Comparison of ENCODE assay signal across 10 cellular contexts in genomic region chr3:185402561-185402960, GRCh38. TPM values are rescaled to one million over a fixed set of nuclear protein-coding genes. Genes with fewer than 3 reads are reported as not detected.
DNase-seq lines count a peak whose midpoint lies in the region; ATAC-seq, FAIRE-seq and TF ChIP-seq lines count a peak whose summit lies in the region.
"Had no signal": no experiment of that assay in that cellular context is flagged by ENCODE, and none has a peak within 500 bp of the region (broad histone marks: within the 10 kb centered on the region; RNA-seq: fewer than 3 reads in every experiment).

No MANE protein-coding gene starts in this region.

- no peak overlapping the region for H3K4me3 Mint-ChIP-seq in astrocyte (ENCODE audit: unreplicated experiment)
- H3K4me3 Mint-ChIP-seq: CD4-positive, alpha-beta memory T cell had no signal

- no peak overlapping the region for H3K14ac ChIP-seq in mesenchymal stem cell (ENCODE audit: low read length in 2 of 2)

- H3K9me3 Mint-ChIP-seq in astrocyte (ENCODE audit: unreplicated experiment): no peaks in the 10 kb centered on the region
- H3K9me3 Mint-ChIP-seq: CD4-positive, alpha-beta memory T cell had no signal

- H3K36me3 Mint-ChIP-seq in astrocyte (ENCODE audit: low read depth, unreplicated experiment): no peaks in the 10 kb centered on the region
- H3K36me3 Mint-ChIP-seq: CD4-positive, alpha-beta memory T cell had no signal

- no peak overlapping the region for H3K9ac ChIP-seq in astrocyte (ENCODE audit: low read length)
- H3K9ac ChIP-seq in mesenchymal stem cell (ENCODE audit: low read length): peak overlapping the region; percentile 47
- H3K9ac ChIP-seq: parathyroid adenoma had no signal

- no peak overlapping the region for H2BK12ac ChIP-seq in mesenchymal stem cell (ENCODE audit: low read length in 2 of 2)

- CTCF ChIA-PET in GM10248 (lab: Yijun Ruan, JAX): interaction anchor here (0.8 to 1.3 kb wide), 2 partner anchors 10 to 21 kb away, joined by 3 to 4 read pairs; no protein-coding TSS in a partner anchor

- POLR2A ChIA-PET in GM10248 (lab: Yijun Ruan, JAX): no interaction called here

- H3K4me1 ChIP-seq in astrocyte (ENCODE audit: insufficient read depth, low read length) (no peaks in the 10 kb centered on the region), mesenchymal stem cell (ENCODE audit: control insufficient read depth, insufficient read depth, low read depth, low read length) (peaks cover 3% of the 10 kb centered on the region)

- no peak overlapping the region for H2AK5ac ChIP-seq in mesenchymal stem cell (ENCODE audit: low read length, severe bottlenecking)

- no peaks in the 10 kb centered on the region for H3K36me3 ChIP-seq in astrocyte (ENCODE audit: insufficient read depth, low read length)
- H3K36me3 ChIP-seq in mesenchymal stem cell (ENCODE audit: control insufficient read depth in 1 of 2, insufficient read depth in 2 of 2, low read depth in 1 of 2, low read length in 2 of 2): no peaks in the 10 kb centered on the region

- H3K4ac ChIP-seq in mesenchymal stem cell (ENCODE audit: low read depth in 1 of 2, low read length in 2 of 2): no peak overlapping the region

- H3K4me1 Mint-ChIP-seq in astrocyte (ENCODE audit: low read depth, unreplicated experiment): no peaks in the 10 kb centered on the region
- H3K4me1 Mint-ChIP-seq: CD4-positive, alpha-beta memory T cell had no signal

- no peaks in the 10 kb centered on the region for H3K27me3 Mint-ChIP-seq in astrocyte (ENCODE audit: low read depth, unreplicated experiment)

- no peak overlapping the region for H3K27ac Mint-ChIP-seq in astrocyte (ENCODE audit: unreplicated experiment)
- H3K27ac Mint-ChIP-seq: CD4-positive, alpha-beta memory T cell had no signal

- no peak overlapping the region for H4K8ac ChIP-seq in mesenchymal stem cell (ENCODE audit: low read length)

- H2BK120ac ChIP-seq in mesenchymal stem cell (ENCODE audit: low read depth, low read length): no peak overlapping the region

- no peak for ATAC-seq in left colon
- ATAC-seq in GM21717 (IDR thresholded peaks at IDR 0.05; ENCODE audit: unreplicated experiment): no peak

- DNase-seq in DMS 273 (lab: John Stamatoyannopoulos, UW; ENCODE audit: unreplicated experiment) (peak; percentile 99), NCI-H2081 treated with DMSO at 0.1 percent for 48 hours (lab: John Stamatoyannopoulos, UW) (peak; percentile 94), astrocyte (ENCODE audit: low read depth) (peak; percentile 60), mesenchymal stem cell (no peak), left colon (no peak), GM10248 (ENCODE audit: extremely low spot score) (no peak)
- DNase-seq in stimulated activated CD4-positive, alpha-beta T cell treated with anti-CD3 and anti-CD28 coated beads, Interleukin-15, amount 100 ng/mL, for 24 hours: no peak
- DNase-seq: CD4-positive, alpha-beta memory T cell had no signal

- H4K91ac ChIP-seq in mesenchymal stem cell (ENCODE audit: low read length): no peak overlapping the region

- peaks cover 5% of the 10 kb centered on the region for H3K79me1 ChIP-seq in mesenchymal stem cell (replicated peaks; ENCODE audit: low read length, poor library complexity, severe bottlenecking)

- no peak overlapping the region for H3K23ac ChIP-seq in mesenchymal stem cell (ENCODE audit: low read length in 2 of 2)

- H3K79me2 ChIP-seq in astrocyte (ENCODE audit: insufficient read depth, low read length): no peaks in the 10 kb centered on the region

- no peaks in the 10 kb centered on the region for H3K9me3 ChIP-seq in astrocyte (ENCODE audit: insufficient read depth, low read depth, low read length)
- no peaks in the 10 kb centered on the region for H3K9me3 ChIP-seq in mesenchymal stem cell (ENCODE audit: control insufficient read depth, low read length)

- H2AFZ ChIP-seq in astrocyte (ENCODE audit: low read depth, low read length) (no peak overlapping the region), mesenchymal stem cell (ENCODE audit: low read depth, low read length) (no peak overlapping the region)
- H2AFZ ChIP-seq: parathyroid adenoma had no signal

- H2BK5ac ChIP-seq in mesenchymal stem cell (ENCODE audit: low read depth, low read length, poor library complexity, severe bottlenecking): no peak overlapping the region

- intact Hi-C loops in left colon (cut with DNase I, micrococcal nuclease): no loop called here

- no peak overlapping the region for H3K4me3 ChIP-seq in astrocyte (ENCODE audit: insufficient read depth, low read depth, low read length)
- no peak overlapping the region for H3K4me3 ChIP-seq in mesenchymal stem cell (ENCODE audit: insufficient read depth in 1 of 2, low read depth in 1 of 2, low read length in 2 of 2)

- TF ChIP-seq CTCF in astrocyte (IDR thresholded peaks at IDR 0.05; ENCODE audit: insufficient read depth, low read depth, low read length) (no peak), GM10248 (IDR thresholded peaks at IDR 0.05; ENCODE audit: control extremely low read depth, extremely low read depth, low read depth, missing control alignments) (no peak)

- H4K20me1 ChIP-seq in astrocyte (ENCODE audit: insufficient read depth, low read length): peaks cover 11% of the 10 kb centered on the region

- H3K18ac ChIP-seq in mesenchymal stem cell (ENCODE audit: low read depth in 1 of 2, low read length in 2 of 2): no peak overlapping the region

- H3K4me2 ChIP-seq in astrocyte (ENCODE audit: low read length) (no peak overlapping the region), mesenchymal stem cell (ENCODE audit: low read length, poor library complexity, severe bottlenecking) (no peak overlapping the region)

- FAIRE-seq in astrocyte (lab: Jason Lieb, UNC): no peak

- H3K27ac ChIP-seq in astrocyte (ENCODE audit: low read depth, low read length) (no peak overlapping the region), mesenchymal stem cell (ENCODE audit: low read length, poor library complexity, severe bottlenecking) (no peak overlapping the region)
- H3K27ac ChIP-seq: parathyroid adenoma had no signal

- H3K27me3 ChIP-seq in astrocyte (ENCODE audit: insufficient read depth, low read length): no peaks in the 10 kb centered on the region
- no peaks in the 10 kb centered on the region for H3K27me3 ChIP-seq in mesenchymal stem cell (ENCODE audit: control insufficient read depth in 1 of 2, insufficient read depth in 1 of 2, low read length in 2 of 2)

- H2BK15ac ChIP-seq in mesenchymal stem cell (ENCODE audit: low read depth, poor library complexity, severe bottlenecking): no peak overlapping the region

- 96% methylated on average over 4 of the region's 5 CpGs for WGBS in mesenchymal stem cell

RNA-seq across cellular contexts. Expression of gene MAP3K13, which starts 39.6 kb away (rescaled TPM):
- total RNA-seq in astrocyte: 21.6 and 22.2 TPM in 2 replicates
- polyA plus RNA-seq in mesenchymal stem cell (2013, experiment 1 of 2): 34.5 TPM
- polyA plus RNA-seq in mesenchymal stem cell (2013, experiment 2 of 2): 37.7 TPM
- total RNA-seq in left colon: 10 to 100 TPM; 47.0 to 51.0 TPM

Comparison
In these comparisons a context has a peak if more than half of its experiments do, and no peak if none do; other contexts are left out.
1. DNase-seq: peak in DMS 273 (single experiment), NCI-H2081 treated with DMSO at 0.1 percent for 48 hours (single experiment) and astrocyte (single experiment); none in mesenchymal stem cell (single experiment), stimulated activated CD4-positive, alpha-beta T cell treated with anti-CD3 and anti-CD28 coated beads, Interleukin-15, amount 100 ng/mL, for 24 hours (single experiment), left colon (0 of 2) and GM10248 (single experiment).